ENCODE assay signal across 21 cellular contexts in genomic region chr11:99423435-99423983, GRCh38.
"Had no signal": no experiment of that assay in that cellular context is flagged by ENCODE, and none has a peak within 500 bp of the region (broad histone marks: within the 10 kb centered on the region; RNA-seq: fewer than 3 reads in every experiment).

No MANE protein-coding gene starts in this region.

- H3K4me1 Mint-ChIP-seq: activated naive CD8-positive, alpha-beta T cell treated with anti-CD3 and anti-CD28 coated beads, Interleukin-2, amount 50 U/mL, for 24 hours; memory B cell; stimulated activated naive B cell treated with anti-CD40 and anti-IgM and Interleukin-4, amounts not matched to agents 10 μg/mL and 1 μg/mL and 100 μg/mL, for 72 hours had no signal

- H3K36me3 Mint-ChIP-seq: brain; memory B cell; stimulated activated naive B cell treated with anti-CD40 and anti-IgM and Interleukin-4, amounts not matched to agents 10 μg/mL and 1 μg/mL and 100 μg/mL, for 72 hours had no signal

- H3K4me3 ChIP-seq: mucosa of descending colon, transverse colon, uterus had no signal

- H3K27ac ChIP-seq: foreskin keratinocyte, transverse colon, uterus, VCaP had no signal

- H3K36me3 ChIP-seq: transverse colon, uterus had no signal

- H3K27me3 Mint-ChIP-seq: activated naive CD8-positive, alpha-beta T cell treated with anti-CD3 and anti-CD28 coated beads, Interleukin-2, amount 50 U/mL, for 24 hours; memory B cell; stimulated activated naive B cell treated with anti-CD40 and anti-IgM and Interleukin-4, amounts not matched to agents 10 μg/mL and 1 μg/mL and 100 μg/mL, for 72 hours had no signal

- H3K27ac Mint-ChIP-seq: activated CD8-positive, alpha-beta T cell treated with anti-CD3 and anti-CD28 coated beads, Interleukin-2, amount 10 ng/mL, durations not matched to agents 7 days and 5 days; activated naive CD8-positive, alpha-beta T cell treated with anti-CD3 and anti-CD28 coated beads, Interleukin-2, amount 50 U/mL, for 24 hours; activated T-helper 1 cell treated with anti-CD3 and anti-CD28 coated beads, Interleukin-12 subunit alpha, Interleukin-12 subunit beta, Interleukin-2, Interleukin-4 antibody, amounts not matched to agents 30 ng/mL and 10 ng/mL and 1 ng/mL, durations not matched to agents 14 hours and 24 hours and 36 hours; brain; memory B cell; stimulated activated naive B cell treated with anti-CD40 and anti-IgM and Interleukin-4, amounts not matched to agents 10 μg/mL and 1 μg/mL and 100 μg/mL, for 72 hours; T-helper 2 cell treated with Interferon-gamma antibody and Interleukin-4, amounts not matched to agents 5 μg/mL and 100 μg/mL, for 36 hours had no signal

- ATAC-seq: activated CD8-positive, alpha-beta T cell treated with anti-CD3 and anti-CD28 coated beads, Interleukin-2, amount 10 ng/mL, durations not matched to agents 7 days and 5 days; activated naive CD8-positive, alpha-beta T cell treated with anti-CD3 and anti-CD28 coated beads, Interleukin-2, amount 50 U/mL, for 24 hours; foreskin keratinocyte; mucosa of descending colon; stimulated activated naive B cell treated with anti-CD40 and anti-IgM and Interleukin-4, amounts not matched to agents 10 μg/mL and 1 μg/mL and 100 μg/mL, for 72 hours had no signal

- H3K4me3 Mint-ChIP-seq: activated CD8-positive, alpha-beta T cell treated with anti-CD3 and anti-CD28 coated beads, Interleukin-2, amount 10 ng/mL, durations not matched to agents 7 days and 5 days; activated naive CD8-positive, alpha-beta T cell treated with anti-CD3 and anti-CD28 coated beads, Interleukin-2, amount 50 U/mL, for 24 hours; activated T-helper 1 cell treated with anti-CD3 and anti-CD28 coated beads, Interleukin-12 subunit alpha, Interleukin-12 subunit beta, Interleukin-2, Interleukin-4 antibody, amounts not matched to agents 30 ng/mL and 10 ng/mL and 1 ng/mL, durations not matched to agents 14 hours and 24 hours and 36 hours; brain; memory B cell; stimulated activated naive B cell treated with anti-CD40 and anti-IgM and Interleukin-4, amounts not matched to agents 10 μg/mL and 1 μg/mL and 100 μg/mL, for 72 hours; T-helper 2 cell treated with Interferon-gamma antibody and Interleukin-4, amounts not matched to agents 5 μg/mL and 100 μg/mL, for 36 hours had no signal

- H3K4me1 ChIP-seq: transverse colon, uterus had no signal

- H3K27me3 ChIP-seq: foreskin keratinocyte, transverse colon, uterus had no signal

- DNase-seq: activated CD4-positive, alpha-beta T cell treated with anti-CD3 and anti-CD28 coated beads, Interleukin-2, amount 50 U/mL, for 1 hour; activated CD4-positive, CD25-positive, alpha-beta regulatory T cell treated with anti-CD3 and anti-CD28 coated beads, Interleukin-2, amount 50 U/mL, for 72 hours; activated CD8-positive, alpha-beta T cell treated with anti-CD3 and anti-CD28 coated beads, Interleukin-2, amount 10 ng/mL, durations not matched to agents 7 days and 5 days; activated gamma-delta T cell; activated naive CD4-positive, alpha-beta T cell treated with anti-CD3 and anti-CD28 coated beads, Interleukin-2, amount 50 U/mL, for 16 hours; activated naive CD8-positive, alpha-beta T cell treated with anti-CD3 and anti-CD28 coated beads, Interleukin-2, amount 50 U/mL, for 24 hours; erythroblast; mucosa of descending colon; occipital lobe; small intestine; stimulated activated CD4-positive, alpha-beta T cell treated with anti-CD3 and anti-CD28 coated beads, Interleukin-2, amount 100 ng/mL, for 48 hours; stimulated activated CD8-positive, alpha-beta memory T cell treated with anti-CD3 and anti-CD28 coated beads, Interleukin-4, amount 100 ng/mL, for 48 hours; stimulated activated naive B cell treated with anti-CD40 and anti-IgM and Interleukin-4, amounts not matched to agents 10 μg/mL and 1 μg/mL and 100 μg/mL, for 72 hours; transverse colon; uterus had no signal

- H3K9me3 ChIP-seq: transverse colon, uterus had no signal
